Comparison of ENCODE assay signal across 8 cellular contexts in genomic region chr20:57498425-57499400, GRCh38.
DNase-seq lines count a peak whose midpoint lies in the region; ATAC-seq and TF ChIP-seq lines count a peak whose summit lies in the region.

No MANE protein-coding gene starts in this region.

- no peak overlapping the region for H3K27ac ChIP-seq in RWPE1

- peak; percentile 68 for TF ChIP-seq CTCF in RWPE1 (conservative IDR thresholded peaks at IDR 0.05; ENCODE audit: low read depth)

- no peaks in the 10 kb centered on the region for H3K36me3 Mint-ChIP-seq in effector memory CD8-positive, alpha-beta T cell (ENCODE audit: insufficient read depth)

- no peak overlapping the region for H3K4me3 Mint-ChIP-seq in effector memory CD8-positive, alpha-beta T cell

- H3K4me1 Mint-ChIP-seq in effector memory CD8-positive, alpha-beta T cell (ENCODE audit: low read depth in 2 of 2): peaks cover 7 to 9% of the 10 kb centered on the region in 2 donors

- ATAC-seq in HG03460 (IDR thresholded peaks at IDR 0.05; ENCODE audit: unreplicated experiment): peak; percentile 70
- peak; percentile 86 for ATAC-seq in effector memory CD8-positive, alpha-beta T cell (replicated peaks)

- peaks cover 63 to 68% of the 10 kb centered on the region in 2 donors for H3K27me3 Mint-ChIP-seq in effector memory CD8-positive, alpha-beta T cell

- peak; percentile 29 for DNase-seq in NCI-H748 (lab: John Stamatoyannopoulos, UW; ENCODE audit: unreplicated experiment)
- no peak for DNase-seq in NCI-H748 treated with DMSO at 0.1 percent for 48 hours (lab: John Stamatoyannopoulos, UW)
- DNase-seq in RWPE1 (ENCODE audit: low spot score): peak; percentile 41
- peak; percentile 22 to 30 (median 26) for DNase-seq in effector memory CD8-positive, alpha-beta T cell
- peak; percentile 31 for DNase-seq in pons (ENCODE audit: low spot score)
- DNase-seq in dedifferentiated amniotic fluid mesenchymal stem cell (ENCODE audit: extremely low spot score): no peak
- no peak for DNase-seq in globus pallidus (ENCODE audit: low spot score)

- CTCF ChIA-PET in RWPE1 (lab: Yijun Ruan, JAX): interaction anchor here (0.5 to 2.6 kb wide), 22 partner anchors 10 to 712 kb away, joined by 3 to 23 read pairs (median 4); no protein-coding TSS in a partner anchor

- POLR2A ChIA-PET in RWPE1 (lab: Yijun Ruan, JAX; ENCODE audit: low non-redundant PET): interaction anchor here (0.6 kb wide), 1 partner anchor 114 kb away, joined by 3 read pairs; no protein-coding TSS in a partner anchor

- H3K27ac Mint-ChIP-seq in effector memory CD8-positive, alpha-beta T cell: no peak overlapping the region

- no peaks in the 10 kb centered on the region for H3K9me3 Mint-ChIP-seq in effector memory CD8-positive, alpha-beta T cell

Comparison
In these comparisons a context has a peak if more than half of its experiments do, and no peak if none do; other contexts are left out.
1. DNase-seq: peak in NCI-H748 (single experiment), RWPE1 (single experiment), effector memory CD8-positive, alpha-beta T cell (3 of 3) and pons (single experiment); none in NCI-H748 treated with DMSO at 0.1 percent for 48 hours (single experiment), dedifferentiated amniotic fluid mesenchymal stem cell (single experiment) and globus pallidus (single experiment).